ENCODE assay signal across 26 cellular contexts in the genomic region with DNA sequence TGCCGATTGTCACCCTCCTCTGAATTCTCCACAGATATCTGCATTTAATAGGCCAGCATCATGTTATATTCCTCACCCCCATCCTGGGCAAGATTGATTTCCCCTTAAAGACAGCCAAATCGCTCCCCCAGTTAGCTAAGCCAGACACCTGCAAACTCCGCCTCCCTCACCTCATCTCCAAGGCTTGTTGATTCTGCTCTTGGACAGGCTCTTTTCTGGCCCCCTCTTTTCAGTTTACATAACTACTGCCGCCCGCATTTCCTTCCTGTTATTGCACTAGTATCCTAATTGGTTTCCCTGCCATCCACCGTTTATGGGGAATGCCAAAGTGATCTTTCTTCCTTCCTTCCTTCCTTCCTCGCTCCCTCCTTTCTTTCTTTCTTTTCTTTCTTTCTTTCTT.
"Had no signal": no experiment of that assay in that cellular context is flagged by ENCODE, and none has a peak within 500 bp of the region (broad histone marks: within the 10 kb centered on the region; RNA-seq: fewer than 3 reads in every experiment).

No MANE protein-coding gene starts in this region.

- H3K36me3 ChIP-seq: esophagus squamous epithelium, lower lobe of right lung, neural progenitor cell, prostate gland, right atrium auricular region, tibial artery had no signal

- H3K27ac ChIP-seq: coronary artery, esophagus squamous epithelium, lower lobe of right lung, neural progenitor cell, parathyroid adenoma, prostate gland, right atrium auricular region, testis, tibial artery had no signal

- H3K4me3 ChIP-seq: coronary artery, esophagus squamous epithelium, lower lobe of right lung, neural progenitor cell, prostate gland, right atrium auricular region, smooth muscle cell, testis, tibial artery had no signal

- H2AFZ ChIP-seq: neural progenitor cell, parathyroid adenoma had no signal

- H3K9me3 Mint-ChIP-seq: nephron, neural progenitor cell, type B pancreatic cell had no signal

- H3K79me2 ChIP-seq: parathyroid adenoma had no signal

- H3K36me3 Mint-ChIP-seq: neural progenitor cell, type B pancreatic cell had no signal

- H3K27me3 ChIP-seq: esophagus squamous epithelium, neural progenitor cell, right atrium auricular region, testis, tibial artery had no signal

- H3K4me1 ChIP-seq: esophagus squamous epithelium, lower lobe of right lung, neural progenitor cell, prostate gland, right atrium auricular region, testis, tibial artery had no signal

- H3K4me3 Mint-ChIP-seq: nephron, neural progenitor cell, type B pancreatic cell had no signal

- H3K4me1 Mint-ChIP-seq: nephron had no signal

- H3K27ac Mint-ChIP-seq: nephron, neural progenitor cell, type B pancreatic cell had no signal

- FAIRE-seq: endometrium had no signal

- H3K9me3 ChIP-seq: esophagus squamous epithelium, lower lobe of right lung, prostate gland, right atrium auricular region, testis, tibial artery had no signal

- ATAC-seq: left ventricle myocardium superior, lower lobe of right lung, sciatic nerve had no signal

- DNase-seq: dermis blood vessel endothelial cell; effector memory CD4-positive, alpha-beta T cell; erythroblast; esophagus squamous epithelium; foreskin melanocyte; islet precursor cell; left ventricle myocardium superior; lower lobe of right lung; stimulated activated CD4-positive, alpha-beta T cell treated with anti-CD3 and anti-CD28 coated beads, Interleukin-12 subunit alpha, Interleukin-12 subunit beta, amount 100 ng/mL, for 4 hours; stimulated activated CD4-positive, alpha-beta T cell treated with anti-CD3 and anti-CD28 coated beads, Interleukin-1b, Interleukin-23, amount 100 ng/mL, for 48 hours; stimulated activated CD4-positive, alpha-beta T cell treated with anti-CD3 and anti-CD28 coated beads, Interleukin-4, amount 100 ng/mL, for 1 hour; stimulated activated CD8-positive, alpha-beta memory T cell treated with anti-CD3 and anti-CD28 coated beads, Interleukin-4, amount 100 ng/mL, for 48 hours; stimulated activated naive CD4-positive, alpha-beta T cell; substantia nigra; testis; tibial artery had no signal

- H3K9ac ChIP-seq: neural progenitor cell, parathyroid adenoma had no signal

- H3K4me2 ChIP-seq: neural progenitor cell, smooth muscle cell had no signal
